12 cellular contexts compared by ENCODE assay signal in genomic region chr2:61328707-61329251, GRCh38.
A peak's percentile ranks its signal among the peaks of the same experiment; 100 is the strongest.
DNase-seq lines count a peak whose midpoint lies in the region; ATAC-seq, FAIRE-seq and TF ChIP-seq lines count a peak whose summit lies in the region.
"Had no signal": no experiment of that assay in that cellular context is flagged by ENCODE, and none has a peak within 500 bp of the region (broad histone marks: within the 10 kb centered on the region; RNA-seq: fewer than 3 reads in every experiment).

No MANE protein-coding gene starts in this region.

- no peaks in the 10 kb centered on the region for H3K9me3 Mint-ChIP-seq in activated CD4-positive, alpha-beta T cell treated with anti-CD3 and anti-CD28 coated beads, Interleukin-2, amount 10 ng/mL, durations not matched to agents 7 days and 5 days
- no peaks in the 10 kb centered on the region for H3K9me3 Mint-ChIP-seq in stimulated activated naive CD8-positive, alpha-beta T cell treated with anti-CD3 and anti-CD28 coated beads, Interleukin-15, amount 100 ng/mL, for 72 hours

- H3K4me3 Mint-ChIP-seq in activated CD4-positive, alpha-beta T cell treated with anti-CD3 and anti-CD28 coated beads, Interleukin-2, amount 10 ng/mL, durations not matched to agents 7 days and 5 days = no peak overlapping the region
- no peak overlapping the region for H3K4me3 Mint-ChIP-seq in stimulated activated naive CD8-positive, alpha-beta T cell treated with anti-CD3 and anti-CD28 coated beads, Interleukin-15, amount 100 ng/mL, for 72 hours
- H3K4me3 Mint-ChIP-seq: B cell had no signal

- H3K4me1 Mint-ChIP-seq in activated CD4-positive, alpha-beta T cell treated with anti-CD3 and anti-CD28 coated beads, Interleukin-2, amount 10 ng/mL, durations not matched to agents 7 days and 5 days = peaks cover 25% of the 10 kb centered on the region
- H3K4me1 Mint-ChIP-seq in stimulated activated naive CD8-positive, alpha-beta T cell treated with anti-CD3 and anti-CD28 coated beads, Interleukin-15, amount 100 ng/mL, for 72 hours = no peaks in the 10 kb centered on the region
- H3K4me1 Mint-ChIP-seq: B cell had no signal

- peak; percentile 69 for ATAC-seq in stimulated activated naive CD8-positive, alpha-beta T cell treated with anti-CD3 and anti-CD28 coated beads, Interleukin-15, amount 100 ng/mL, for 72 hours
- no peak for ATAC-seq in HG02798 (IDR thresholded peaks at IDR 0.05; ENCODE audit: poor library complexity, unreplicated experiment)

- TF ChIP-seq POLR2A in GM12891 (IDR thresholded peaks at IDR 0.05; ENCODE audit: low read depth, low read length) = no peak

- DNase-seq in activated CD4-positive, alpha-beta T cell treated with anti-CD3 and anti-CD28 coated beads, Interleukin-2, amount 10 ng/mL, durations not matched to agents 7 days and 5 days = no peak
- DNase-seq in activated CD4-positive, alpha-beta T cell treated with anti-CD3 and anti-CD28 coated beads for 4 hours = no peak
- DNase-seq in MV-4-11 (lab: John Stamatoyannopoulos, UW) = peak; percentile 48
- DNase-seq in dermis blood vessel endothelial cell = peak; percentile 69
- DNase-seq in stimulated activated naive CD8-positive, alpha-beta T cell treated with anti-CD3 and anti-CD28 coated beads, Interleukin-15, amount 100 ng/mL, for 72 hours = no peak
- no peak for DNase-seq in GM12891 (ENCODE audit: insufficient read length, low spot score)
- DNase-seq in stimulated activated CD4-positive, alpha-beta T cell treated with anti-CD3 and anti-CD28 coated beads, Interleukin-2, amount 100 ng/mL, for 24 hours = no peak
- DNase-seq: MM.1S, SK-N-SH had no signal

- peak overlapping the region; percentile 61 for H3K27ac Mint-ChIP-seq in activated CD4-positive, alpha-beta T cell treated with anti-CD3 and anti-CD28 coated beads, Interleukin-2, amount 10 ng/mL, durations not matched to agents 7 days and 5 days
- H3K27ac Mint-ChIP-seq in stimulated activated naive CD8-positive, alpha-beta T cell treated with anti-CD3 and anti-CD28 coated beads, Interleukin-15, amount 100 ng/mL, for 72 hours = peak overlapping the region in 1 of 2 donors; percentile 45
- H3K27ac Mint-ChIP-seq: B cell had no signal

- POLR2A ChIA-PET in activated CD4-positive, alpha-beta T cell treated with anti-CD3 and anti-CD28 coated beads, Interleukin-2, amount 10 ng/mL, durations not matched to agents 7 days and 5 days (lab: Charles Lee) = no interaction called here

- no peak for FAIRE-seq in GM12891 (lab: Jason Lieb, UNC)
- FAIRE-seq: frontal cortex had no signal

- no peaks in the 10 kb centered on the region for H3K27me3 Mint-ChIP-seq in activated CD4-positive, alpha-beta T cell treated with anti-CD3 and anti-CD28 coated beads, Interleukin-2, amount 10 ng/mL, durations not matched to agents 7 days and 5 days
- no peaks in the 10 kb centered on the region for H3K27me3 Mint-ChIP-seq in stimulated activated naive CD8-positive, alpha-beta T cell treated with anti-CD3 and anti-CD28 coated beads, Interleukin-15, amount 100 ng/mL, for 72 hours
- H3K27me3 Mint-ChIP-seq: B cell had no signal

- H3K36me3 Mint-ChIP-seq in activated CD4-positive, alpha-beta T cell treated with anti-CD3 and anti-CD28 coated beads, Interleukin-2, amount 10 ng/mL, durations not matched to agents 7 days and 5 days (ENCODE audit: low read depth) = peaks cover 38% of the 10 kb centered on the region

- CTCF ChIA-PET in activated CD4-positive, alpha-beta T cell treated with anti-CD3 and anti-CD28 coated beads, Interleukin-2, amount 10 ng/mL, durations not matched to agents 7 days and 5 days (lab: Charles Lee) = interaction anchor here (0.7 kb wide), 1 partner anchor 9 kb away, joined by 3 read pairs; no protein-coding TSS in a partner anchor

TF ChIP-seq in GM12891, 5 proteins besides CTCF, POLR2A, EP300 and RAD21:
- no peak for TF ChIP-seq POU2F2 (IDR thresholded peaks at IDR 0.05; ENCODE audit: low read depth, low read length)
- no peak for TF ChIP-seq PAX5 (IDR thresholded peaks at IDR 0.05; ENCODE audit: insufficient read depth, low read length, severe bottlenecking)
- no peak for TF ChIP-seq SPI1 (IDR thresholded peaks at IDR 0.05; ENCODE audit: low read depth, low read length)
- no peak for TF ChIP-seq POLR2AphosphoS5 (IDR thresholded peaks at IDR 0.05; ENCODE audit: low read depth, low read length)
- TF ChIP-seq TAF1 (IDR thresholded peaks at IDR 0.05; ENCODE audit: low read depth, low read length) = no peak

Comparison
In these comparisons a context has a peak if more than half of its experiments do, and no peak if none do; other contexts are left out.
1. DNase-seq: peak in MV-4-11 (single experiment) and dermis blood vessel endothelial cell (single experiment); none in activated CD4-positive, alpha-beta T cell treated with anti-CD3 and anti-CD28 coated beads, Interleukin-2, amount 10 ng/mL, durations not matched to agents 7 days and 5 days (single experiment), activated CD4-positive, alpha-beta T cell treated with anti-CD3 and anti-CD28 coated beads for 4 hours (0 of 2), stimulated activated naive CD8-positive, alpha-beta T cell treated with anti-CD3 and anti-CD28 coated beads, Interleukin-15, amount 100 ng/mL, for 72 hours (0 of 2), GM12891 (single experiment) and stimulated activated CD4-positive, alpha-beta T cell treated with anti-CD3 and anti-CD28 coated beads, Interleukin-2, amount 100 ng/mL, for 24 hours (0 of 2).